9 cellular contexts compared by ENCODE assay signal in genomic region chr1:25889470-25889869, GRCh38. TPM values are rescaled to one million over a fixed set of nuclear protein-coding genes. Genes with fewer than 3 reads are reported as not detected.
DNase-seq lines count a peak whose midpoint lies in the region; ATAC-seq, FAIRE-seq and TF ChIP-seq lines count a peak whose summit lies in the region.
"Had no signal": no experiment of that assay in that cellular context is flagged by ENCODE, and none has a peak within 500 bp of the region (broad histone marks: within the 10 kb centered on the region; RNA-seq: fewer than 3 reads in every experiment).

No MANE protein-coding gene starts in this region.

- ATAC-seq in HG03469 (IDR thresholded peaks at IDR 0.05; ENCODE audit: unreplicated experiment) (no peak), GM21529 (IDR thresholded peaks at IDR 0.05; ENCODE audit: unreplicated experiment) (no peak)

- BruUV-seq in Caco-2 (replicated peaks; lab: Mats Ljungman, UMichigan) = no TSS peak

- H3K4me1 Mint-ChIP-seq in Caco-2 (ENCODE audit: low read depth, unreplicated experiment) = peaks cover 29% of the 10 kb centered on the region

- H3K4me3 Mint-ChIP-seq in Caco-2 (ENCODE audit: unreplicated experiment) = peak overlapping the region; percentile 27

- H3K4me1 ChIP-seq in Caco-2 (peaks cover 57% of the 10 kb centered on the region), muscle layer of duodenum (ENCODE audit: control insufficient read depth in 1 of 2, insufficient read depth in 2 of 2, low read length in 2 of 2) (peaks cover 5 to 6% of the 10 kb centered on the region in 2 donors)

- intact Hi-C loops in Caco-2 (cut with micrococcal nuclease; ENCODE audit: unreplicated experiment) = loop anchor here (2.0 kb wide), 1 partner anchor 71 kb away; the partner anchor contains the start of gene MTFR1L

- FAIRE-seq in bronchial epithelial cell (lab: Jason Lieb, UNC) = no peak

- H3K4me3 ChIP-seq in Caco-2 (ENCODE audit: low read depth, low read length) = no peak overlapping the region
- H3K4me3 ChIP-seq in bronchial epithelial cell (ENCODE audit: low read depth, low read length) = no peak overlapping the region
- H3K4me3 ChIP-seq in muscle layer of duodenum (ENCODE audit: low read depth in 1 of 2, low read length in 2 of 2) = no peak overlapping the region

- no peak for TF ChIP-seq CTCF in Caco-2 (IDR thresholded peaks at IDR 0.05; ENCODE audit: insufficient read depth in 1 of 2, low read depth in 1 of 2, low read length in 1 of 2, severe bottlenecking in 1 of 2, unreplicated experiment in 1 of 2)
- TF ChIP-seq CTCF in bronchial epithelial cell (IDR thresholded peaks at IDR 0.05; ENCODE audit: insufficient read depth, low read length, severe bottlenecking) = peak; percentile 26

- POLR2A ChIA-PET in Caco-2 (lab: Charles Lee) = interaction anchor here (1.5 kb wide), 1 partner anchor 14 kb away, joined by 9 read pairs; the partner anchor contains the start of gene PAQR7

- DNase-seq in Caco-2 (no peak), NCI-H1417 treated with DMSO at 0.1 percent for 48 hours (lab: John Stamatoyannopoulos, UW) (peak; percentile 4), bronchial epithelial cell (ENCODE audit: low read depth) (no peak), epidermal melanocyte (ENCODE audit: insufficient read length, low spot score) (no peak), glomerular visceral epithelial cell (ENCODE audit: extremely low spot score) (no peak)
- DNase-seq: NCI-H524 treated with DMSO at 0.1 percent for 48 hours had no signal

- no peaks in the 10 kb centered on the region for H3K9me3 Mint-ChIP-seq in Caco-2 (ENCODE audit: unreplicated experiment)

- H3K36me3 Mint-ChIP-seq in Caco-2 (ENCODE audit: insufficient read depth, unreplicated experiment) = peaks cover 33% of the 10 kb centered on the region

- H3K27me3 ChIP-seq in Caco-2 (replicated peaks; ENCODE audit: control insufficient read depth, insufficient read depth, low read length) (no peaks in the 10 kb centered on the region), bronchial epithelial cell (ENCODE audit: control insufficient read depth, insufficient read depth, low read length) (no peaks in the 10 kb centered on the region), muscle layer of duodenum (ENCODE audit: low read depth, low read length) (no peaks in the 10 kb centered on the region)

- peak overlapping the region; percentile 80 for H3K27ac Mint-ChIP-seq in Caco-2 (ENCODE audit: unreplicated experiment)

- peak overlapping the region; percentile 74 for H3K27ac ChIP-seq in muscle layer of duodenum (ENCODE audit: low read length)

- CTCF ChIA-PET in Caco-2 (lab: Charles Lee) = interaction anchor here (0.6 kb wide), 1 partner anchor 107 kb away, joined by 3 read pairs; no protein-coding TSS in a partner anchor

- H3K27me3 Mint-ChIP-seq in Caco-2 (ENCODE audit: insufficient read depth, unreplicated experiment) = no peaks in the 10 kb centered on the region

- H3K36me3 ChIP-seq in Caco-2 (ENCODE audit: control insufficient read depth, insufficient read depth, low read length) (peaks cover 2% of the 10 kb centered on the region; the same call in 1 of the 2 replicates), bronchial epithelial cell (ENCODE audit: control insufficient read depth, insufficient read depth, low read length) (no peaks in the 10 kb centered on the region), muscle layer of duodenum (ENCODE audit: control insufficient read depth in 1 of 2, insufficient read depth in 2 of 2, low read length in 2 of 2) (no peaks in the 10 kb centered on the region)

- H3K9me3 ChIP-seq in Caco-2 (no peaks in the 10 kb centered on the region), muscle layer of duodenum (ENCODE audit: control insufficient read depth in 1 of 2, low read length in 2 of 2) (no peaks in the 10 kb centered on the region)

RNA-seq across cellular contexts. Expression of gene PAQR7, which starts 14.0 kb away (rescaled TPM):
- 22.3 and 26.0 TPM in 2 replicates for total RNA-seq in Caco-2 (2022)
- 12.6 and 20.7 TPM in 2 replicates for total RNA-seq in bronchial epithelial cell

RNA-seq across cellular contexts. Expression of gene STMN1, which starts 16.7 kb away (rescaled TPM):
- total RNA-seq in Caco-2 (2022) = 188 and 207 TPM in 2 replicates
- 15.8 and 19.5 TPM in 2 replicates for total RNA-seq in bronchial epithelial cell

RNA-seq across cellular contexts. Expression of gene AUNIP, which starts 30.2 kb away (rescaled TPM):
- total RNA-seq in Caco-2 (2022) = 12.3 and 16.8 TPM in 2 replicates
- 2.4 TPM in 2 replicates for total RNA-seq in bronchial epithelial cell
